ENCODE assay signal across 8 cellular contexts in the genomic region with DNA sequence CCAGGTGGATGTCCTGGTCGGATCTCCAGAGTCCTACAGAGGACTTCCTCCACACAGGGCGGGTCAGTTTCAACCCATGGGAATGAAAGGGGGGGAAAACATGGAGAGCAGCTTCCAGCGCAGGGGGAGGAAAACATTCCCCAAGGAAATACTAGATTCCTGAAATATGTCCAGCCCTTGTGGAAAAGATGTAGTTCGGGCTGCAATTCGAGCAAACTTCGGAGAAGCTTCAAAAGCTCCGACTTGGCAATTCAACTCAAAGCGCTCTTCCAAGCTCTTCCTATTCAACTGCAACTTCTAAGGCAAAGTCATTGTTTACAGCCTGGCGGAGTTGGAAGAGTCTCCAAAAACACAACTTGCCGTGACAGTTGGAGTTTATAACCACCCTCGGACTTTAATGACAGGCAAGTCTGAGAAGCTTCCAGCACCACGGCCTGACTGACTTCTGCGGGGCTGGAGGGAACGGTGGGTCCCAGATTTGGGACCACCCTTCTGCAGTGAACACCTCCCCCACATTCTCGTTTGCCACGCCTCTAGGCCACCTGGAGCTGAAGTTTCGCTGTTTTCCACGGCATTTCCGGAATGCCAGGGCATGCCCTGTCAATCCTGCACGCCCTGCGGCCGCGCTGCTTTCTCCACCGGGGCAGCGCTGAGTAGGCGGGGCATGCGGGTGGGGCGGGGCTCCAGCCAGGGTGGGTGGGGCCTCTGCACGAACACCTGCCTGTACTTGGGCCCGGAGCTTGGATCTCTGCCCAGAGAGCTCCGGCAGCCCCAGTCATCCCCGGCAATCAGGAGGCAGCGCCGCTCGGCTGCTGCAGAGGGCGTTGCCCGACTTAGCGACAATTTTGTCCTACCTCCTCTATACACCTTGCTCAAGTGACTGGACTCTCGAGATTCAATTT. TPM values are rescaled to one million over a fixed set of nuclear protein-coding genes. Genes with fewer than 3 reads are reported as not detected.
A peak's percentile ranks its signal among the peaks of the same experiment; 100 is the strongest.
DNase-seq lines count a peak whose midpoint lies in the region; ATAC-seq and TF ChIP-seq lines count a peak whose summit lies in the region.

No MANE protein-coding gene starts in this region.

- H3K4me3 ChIP-seq in choroid plexus epithelial cell (ENCODE audit: low read depth, low read length), result peak overlapping the region; percentile 45
- H3K4me3 ChIP-seq in liver (ENCODE audit: low read depth in 1 of 3, low read length in 3 of 3), result peak overlapping the region; percentile 37 to 84 (median 55)
- no peak overlapping the region for H3K4me3 ChIP-seq in WERI-Rb-1 (ENCODE audit: low read depth, low read length)

- H3K36me3 ChIP-seq in liver (ENCODE audit: control insufficient read depth in 4 of 4, insufficient read depth in 3 of 4, low read depth in 1 of 4, low read length in 3 of 4) (no peaks in the 10 kb centered on the region), WERI-Rb-1 (no peaks in the 10 kb centered on the region)

- TF ChIP-seq CTCF in choroid plexus epithelial cell (conservative IDR thresholded peaks at IDR 0.05; ENCODE audit: low read depth, low read length) (peak; percentile 67), liver (IDR thresholded peaks at IDR 0.05; ENCODE audit: low read depth, low read length, missing input control) (peak; percentile 62), WERI-Rb-1 (IDR thresholded peaks at IDR 0.05; ENCODE audit: low read depth, low read length) (no peak)

- H3K27ac ChIP-seq in liver (ENCODE audit: low read depth in 1 of 2, low read length in 2 of 2), result peak overlapping the region; percentile 53 to 83
- H3K27ac ChIP-seq in WERI-Rb-1, result no peak overlapping the region

- ATAC-seq in GM18499 (IDR thresholded peaks at IDR 0.05; ENCODE audit: insufficient read depth, unreplicated experiment), result peak; percentile 74
- ATAC-seq in HG02938 (IDR thresholded peaks at IDR 0.05; ENCODE audit: unreplicated experiment), result peak; percentile 92

- DNase-seq in NCI-H1930 (lab: John Stamatoyannopoulos, UW) (peak; percentile 82 to 86), choroid plexus epithelial cell (ENCODE audit: low read depth) (peak; percentile 78), WERI-Rb-1 (no peak)
- peak; percentile 62 for DNase-seq in activated CD4-positive, CD25-positive, alpha-beta regulatory T cell treated with anti-CD3 and anti-CD28 coated beads, Interleukin-2, amount 50 U/mL, for 72 hours
- DNase-seq in stimulated activated CD4-positive, alpha-beta T cell treated with anti-CD3 and anti-CD28 coated beads, TNF-alpha, amount 100 ng/mL, for 48 hours (ENCODE audit: low read depth in 3 of 3), result peak; percentile 52 to 79 (median 72)

- TF ChIP-seq RAD21 in liver (IDR thresholded peaks at IDR 0.05), result peak; percentile 76 to 82

- no peaks in the 10 kb centered on the region for H3K9me3 ChIP-seq in liver (ENCODE audit: control insufficient read depth in 4 of 4, low read length in 3 of 4)
- H3K9me3 ChIP-seq in WERI-Rb-1 (ENCODE audit: severe bottlenecking), result peaks cover under 1% of the 10 kb centered on the region

- H3K4me1 ChIP-seq in liver (ENCODE audit: control insufficient read depth in 4 of 4, insufficient read depth in 4 of 4, low read length in 3 of 4), result peaks cover 2 to 12% (median 4%) of the 10 kb centered on the region in 4 donors

- 19% methylated on average over 39 of the region's 39 CpGs for whole genome bisulfite sequencing in liver

- H3K27me3 ChIP-seq in liver (ENCODE audit: control insufficient read depth in 4 of 4, insufficient read depth in 4 of 4, low read length in 3 of 4), result no peaks in the 10 kb centered on the region
- no peaks in the 10 kb centered on the region for H3K27me3 ChIP-seq in WERI-Rb-1 (ENCODE audit: insufficient read depth, low read depth, severe bottlenecking)

- no peak overlapping the region for H3K9ac ChIP-seq in liver (ENCODE audit: low read depth in 1 of 2, low read length in 2 of 2)

TF ChIP-seq in liver, 16 proteins besides CTCF, POLR2A, EP300 and RAD21:
- TF ChIP-seq YY1 (IDR thresholded peaks at IDR 0.05), result no peak
- TF ChIP-seq, protein P1, sequence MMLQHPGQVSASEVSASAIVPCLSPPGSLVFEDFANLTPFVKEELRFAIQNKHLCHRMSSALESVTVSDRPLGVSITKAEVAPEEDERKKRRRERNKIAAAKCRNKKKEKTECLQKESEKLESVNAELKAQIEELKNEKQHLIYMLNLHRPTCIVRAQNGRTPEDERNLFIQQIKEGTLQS (IDR thresholded peaks at IDR 0.05), result no peak
- TF ChIP-seq, protein P2, sequence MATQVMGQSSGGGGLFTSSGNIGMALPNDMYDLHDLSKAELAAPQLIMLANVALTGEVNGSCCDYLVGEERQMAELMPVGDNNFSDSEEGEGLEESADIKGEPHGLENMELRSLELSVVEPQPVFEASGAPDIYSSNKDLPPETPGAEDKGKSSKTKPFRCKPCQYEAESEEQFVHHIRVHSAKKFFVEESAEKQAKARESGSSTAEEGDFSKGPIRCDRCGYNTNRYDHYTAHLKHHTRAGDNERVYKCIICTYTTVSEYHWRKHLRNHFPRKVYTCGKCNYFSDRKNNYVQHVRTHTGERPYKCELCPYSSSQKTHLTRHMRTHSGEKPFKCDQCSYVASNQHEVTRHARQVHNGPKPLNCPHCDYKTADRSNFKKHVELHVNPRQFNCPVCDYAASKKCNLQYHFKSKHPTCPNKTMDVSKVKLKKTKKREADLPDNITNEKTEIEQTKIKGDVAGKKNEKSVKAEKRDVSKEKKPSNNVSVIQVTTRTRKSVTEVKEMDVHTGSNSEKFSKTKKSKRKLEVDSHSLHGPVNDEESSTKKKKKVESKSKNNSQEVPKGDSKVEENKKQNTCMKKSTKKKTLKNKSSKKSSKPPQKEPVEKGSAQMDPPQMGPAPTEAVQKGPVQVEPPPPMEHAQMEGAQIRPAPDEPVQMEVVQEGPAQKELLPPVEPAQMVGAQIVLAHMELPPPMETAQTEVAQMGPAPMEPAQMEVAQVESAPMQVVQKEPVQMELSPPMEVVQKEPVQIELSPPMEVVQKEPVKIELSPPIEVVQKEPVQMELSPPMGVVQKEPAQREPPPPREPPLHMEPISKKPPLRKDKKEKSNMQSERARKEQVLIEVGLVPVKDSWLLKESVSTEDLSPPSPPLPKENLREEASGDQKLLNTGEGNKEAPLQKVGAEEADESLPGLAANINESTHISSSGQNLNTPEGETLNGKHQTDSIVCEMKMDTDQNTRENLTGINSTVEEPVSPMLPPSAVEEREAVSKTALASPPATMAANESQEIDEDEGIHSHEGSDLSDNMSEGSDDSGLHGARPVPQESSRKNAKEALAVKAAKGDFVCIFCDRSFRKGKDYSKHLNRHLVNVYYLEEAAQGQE (IDR thresholded peaks at IDR 0.05), result peak; percentile 68
- peak; percentile 13 to 28 for TF ChIP-seq HNF4A (conservative IDR thresholded peaks at IDR 0.05)
- no peak for TF ChIP-seq EGR1 (IDR thresholded peaks at IDR 0.05; ENCODE audit: low read depth in 2 of 2)
- peak; percentile 59 for TF ChIP-seq SP1 (IDR thresholded peaks at IDR 0.05)
- TF ChIP-seq FOXA1 (IDR thresholded peaks at IDR 0.05), result no peak
- TF ChIP-seq HNF4G (IDR thresholded peaks at IDR 0.05), result no peak
- TF ChIP-seq NR2F2 (IDR thresholded peaks at IDR 0.05), result no peak
- no peak for TF ChIP-seq FOXA2 (IDR thresholded peaks at IDR 0.05)
- TF ChIP-seq TAF1 (conservative IDR thresholded peaks at IDR 0.05), result no peak
- peak in 1 of 2 donors; percentile 46 for TF ChIP-seq GABPA (IDR thresholded peaks at IDR 0.05 in 1 of 2, conservative IDR thresholded peaks at IDR 0.05 in 1 of 2)
- TF ChIP-seq, protein P3, sequence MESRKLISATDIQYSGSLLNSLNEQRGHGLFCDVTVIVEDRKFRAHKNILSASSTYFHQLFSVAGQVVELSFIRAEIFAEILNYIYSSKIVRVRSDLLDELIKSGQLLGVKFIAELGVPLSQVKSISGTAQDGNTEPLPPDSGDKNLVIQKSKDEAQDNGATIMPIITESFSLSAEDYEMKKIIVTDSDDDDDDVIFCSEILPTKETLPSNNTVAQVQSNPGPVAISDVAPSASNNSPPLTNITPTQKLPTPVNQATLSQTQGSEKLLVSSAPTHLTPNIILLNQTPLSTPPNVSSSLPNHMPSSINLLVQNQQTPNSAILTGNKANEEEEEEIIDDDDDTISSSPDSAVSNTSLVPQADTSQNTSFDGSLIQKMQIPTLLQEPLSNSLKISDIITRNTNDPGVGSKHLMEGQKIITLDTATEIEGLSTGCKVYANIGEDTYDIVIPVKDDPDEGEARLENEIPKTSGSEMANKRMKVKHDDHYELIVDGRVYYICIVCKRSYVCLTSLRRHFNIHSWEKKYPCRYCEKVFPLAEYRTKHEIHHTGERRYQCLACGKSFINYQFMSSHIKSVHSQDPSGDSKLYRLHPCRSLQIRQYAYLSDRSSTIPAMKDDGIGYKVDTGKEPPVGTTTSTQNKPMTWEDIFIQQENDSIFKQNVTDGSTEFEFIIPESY (IDR thresholded peaks at IDR 0.05), result no peak
- TF ChIP-seq RXRA (IDR thresholded peaks at IDR 0.05), result peak; percentile 17
- peak; percentile 34 for TF ChIP-seq MAX (IDR thresholded peaks at IDR 0.05)

RNA-seq across cellular contexts. Expression of gene BIRC3, which starts 49.0 kb away (rescaled TPM):
- 1 to 10 TPM; 1.4 to 8.1 TPM for total RNA-seq in liver
- polyA plus RNA-seq in liver, result 1 to 10 TPM; 1.9 to 4.0 TPM
